ENCODE assay signal across 19 cellular contexts in the genomic region with DNA sequence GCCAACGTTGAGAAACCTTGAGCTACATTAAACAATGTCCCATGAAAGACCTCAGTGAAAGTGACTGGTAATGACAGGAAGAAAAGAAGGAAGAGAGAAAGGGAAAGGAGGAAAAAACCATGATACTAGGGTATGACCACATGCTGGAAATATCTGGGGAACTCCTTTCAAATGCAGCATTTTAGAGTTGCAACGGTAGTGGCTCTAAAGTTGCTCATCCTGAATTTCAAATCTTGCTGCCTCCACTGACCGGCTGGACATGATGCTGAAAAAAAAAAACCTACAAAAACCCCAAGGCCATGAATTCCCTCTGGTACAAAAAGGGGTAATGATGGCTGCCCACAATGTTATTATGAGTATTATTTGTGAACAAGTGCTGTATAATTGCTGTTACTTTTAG. TPM values are rescaled to one million over a fixed set of nuclear protein-coding genes. Genes with fewer than 3 reads are reported as not detected.
DNase-seq lines count a peak whose midpoint lies in the region; ATAC-seq and TF ChIP-seq lines count a peak whose summit lies in the region.
"Had no signal": no experiment of that assay in that cellular context is flagged by ENCODE, and none has a peak within 500 bp of the region (broad histone marks: within the 10 kb centered on the region; RNA-seq: fewer than 3 reads in every experiment).

No MANE protein-coding gene starts in this region.

- intact Hi-C loops in CD14-positive monocyte (cut with micrococcal nuclease) = loop anchor here in 1 of 2 donors (5.0 to 10.0 kb wide), 2 partner anchors 154 to 397 kb away; no protein-coding TSS in a partner anchor
- intact Hi-C loops in adrenal gland (cut with DNase I) = no loop called here
- intact Hi-C loops in activated CD8-positive, alpha-beta T cell treated with anti-CD3 and anti-CD28 coated beads for 36 hours (cut with micrococcal nuclease) = no loop called here

- peaks cover 91% of the 10 kb centered on the region for H3K4me1 Mint-ChIP-seq in CD14-positive monocyte
- H3K4me1 Mint-ChIP-seq in GM23338 = no peaks in the 10 kb centered on the region
- H3K4me1 Mint-ChIP-seq in activated CD8-positive, alpha-beta T cell treated with anti-CD3 and anti-CD28 coated beads for 36 hours (ENCODE audit: low read depth) = no peaks in the 10 kb centered on the region
- H3K4me1 Mint-ChIP-seq: CD4-positive, CD25-positive, alpha-beta regulatory T cell; CD8-positive, alpha-beta memory T cell; IgD-negative memory B cell had no signal

- H3K9me3 Mint-ChIP-seq in CD14-positive monocyte (peaks cover 1 to 12% (median 3%) of the 10 kb centered on the region in 7 donors), GM23338 (peaks cover 80% of the 10 kb centered on the region)
- peaks cover 23% of the 10 kb centered on the region for H3K9me3 Mint-ChIP-seq in activated CD8-positive, alpha-beta T cell treated with anti-CD3 and anti-CD28 coated beads for 36 hours

- H3K79me2 ChIP-seq in GM23338 (replicated peaks; ENCODE audit: insufficient read depth) = no peaks in the 10 kb centered on the region
- no peaks in the 10 kb centered on the region for H3K79me2 ChIP-seq in mesendoderm (ENCODE audit: control insufficient read depth, insufficient read depth, low read length)

- POLR2A ChIA-PET in activated CD8-positive, alpha-beta T cell treated with anti-CD3 and anti-CD28 coated beads for 36 hours (lab: Charles Lee) = no interaction called here

- no peaks in the 10 kb centered on the region for H3K36me3 ChIP-seq in GM23338 (ENCODE audit: insufficient read depth)
- H3K36me3 ChIP-seq in mesendoderm (ENCODE audit: control insufficient read depth, insufficient read depth, low read length) = no peaks in the 10 kb centered on the region
- no peaks in the 10 kb centered on the region for H3K36me3 ChIP-seq in adrenal gland (replicated peaks in 1 of 2)

- no peak overlapping the region for H3K4ac ChIP-seq in mesendoderm (ENCODE audit: low read depth, low read length)

- H3K27me3 Mint-ChIP-seq in CD14-positive monocyte (ENCODE audit: low read depth in 3 of 3) (peaks cover 0 to 8% (median 2%) of the 10 kb centered on the region in 3 donors), GM23338 (ENCODE audit: insufficient read depth, low read depth, poor library complexity) (peaks cover 3% of the 10 kb centered on the region)
- H3K27me3 Mint-ChIP-seq in activated CD8-positive, alpha-beta T cell treated with anti-CD3 and anti-CD28 coated beads for 36 hours = no peaks in the 10 kb centered on the region
- H3K27me3 Mint-ChIP-seq: IgD-negative memory B cell had no signal

- no peak overlapping the region for H3K4me3 ChIP-seq in GM23338
- H3K4me3 ChIP-seq in mesendoderm (ENCODE audit: low read length) = no peak overlapping the region
- no peak overlapping the region for H3K4me3 ChIP-seq in adrenal gland
- H3K4me3 ChIP-seq: BLaER1, GM23248 had no signal

- H2AK5ac ChIP-seq in mesendoderm (ENCODE audit: low read length) = no peak overlapping the region

- H3K4me2 ChIP-seq in GM23338 (peak overlapping the region; percentile 58; the same call in 1 of the 2 replicates), mesendoderm (ENCODE audit: low read length) (no peak overlapping the region)
- H3K4me2 ChIP-seq: BLaER1 had no signal

- peak overlapping the region; percentile 56; the same call in 1 of the 2 replicates for H2AFZ ChIP-seq in GM23338
- H2AFZ ChIP-seq: GM23248 had no signal

- H3K4me3 Mint-ChIP-seq in CD14-positive monocyte = no peak overlapping the region
- H3K4me3 Mint-ChIP-seq in GM23338 = no peak overlapping the region
- no peak overlapping the region for H3K4me3 Mint-ChIP-seq in activated CD8-positive, alpha-beta T cell treated with anti-CD3 and anti-CD28 coated beads for 36 hours
- H3K4me3 Mint-ChIP-seq: CD4-positive, CD25-positive, alpha-beta regulatory T cell; CD8-positive, alpha-beta memory T cell; IgD-negative memory B cell had no signal

- H3K23ac ChIP-seq in mesendoderm (ENCODE audit: low read length) = no peak overlapping the region

- H3K79me1 ChIP-seq in mesendoderm (ENCODE audit: low read length) = no peaks in the 10 kb centered on the region

- H3F3A ChIP-seq in GM23338 (replicated peaks; ENCODE audit: low read depth) = no peaks in the 10 kb centered on the region

- H3K27me3 ChIP-seq in GM23338 (ENCODE audit: insufficient read depth) (no peaks in the 10 kb centered on the region), mesendoderm (ENCODE audit: insufficient read depth, low read length, poor library complexity) (no peaks in the 10 kb centered on the region), adrenal gland (no peaks in the 10 kb centered on the region)
- H3K27me3 ChIP-seq: BLaER1 had no signal

- no peaks in the 10 kb centered on the region for H4K20me1 ChIP-seq in GM23338 (replicated peaks; ENCODE audit: insufficient read depth)
- H4K20me1 ChIP-seq: BLaER1 had no signal

- no peak overlapping the region for H3K18ac ChIP-seq in mesendoderm (ENCODE audit: low read length)

- H3K4me1 ChIP-seq in GM23338 (ENCODE audit: insufficient read depth) (peaks cover 9% of the 10 kb centered on the region; the same call in 1 of the 2 replicates), mesendoderm (ENCODE audit: control insufficient read depth, low read depth, low read length) (no peaks in the 10 kb centered on the region), adrenal gland (replicated peaks in 1 of 2) (peaks cover 0 to 4% of the 10 kb centered on the region in 2 donors)

- H4K5ac ChIP-seq in mesendoderm (ENCODE audit: low read length) = no peak overlapping the region

- H3K9me3 ChIP-seq in adrenal gland (replicated peaks in 1 of 3) = no peaks in the 10 kb centered on the region

- H3K9ac ChIP-seq in mesendoderm (ENCODE audit: low read length) = no peak overlapping the region
- H3K9ac ChIP-seq: BLaER1, GM23248 had no signal

- peaks cover 15 to 22% of the 10 kb centered on the region in 2 donors for H3K36me3 Mint-ChIP-seq in CD14-positive monocyte
- H3K36me3 Mint-ChIP-seq in GM23338 (ENCODE audit: low read depth) = peaks cover 30% of the 10 kb centered on the region; the same call in 2 of the 3 replicates
- H3K36me3 Mint-ChIP-seq in activated CD8-positive, alpha-beta T cell treated with anti-CD3 and anti-CD28 coated beads for 36 hours (ENCODE audit: low read depth) = no peaks in the 10 kb centered on the region
- H3K36me3 Mint-ChIP-seq: CD8-positive, alpha-beta memory T cell; IgD-negative memory B cell had no signal

- H3K27ac ChIP-seq in GM23338 (ENCODE audit: low read depth) (no peak overlapping the region), mesendoderm (ENCODE audit: low read depth, low read length) (no peak overlapping the region), adrenal gland (peak overlapping the region in 1 of 5 donors; percentile 62)
- H3K27ac ChIP-seq: BLaER1, GM23248 had no signal

- no peak overlapping the region for H3K56ac ChIP-seq in mesendoderm (ENCODE audit: low read length)

- TF ChIP-seq POLR2A in adrenal gland (IDR thresholded peaks at IDR 0.05) = no peak

- ATAC-seq in GM23338 = no peak
- ATAC-seq in activated CD8-positive, alpha-beta T cell treated with anti-CD3 and anti-CD28 coated beads for 36 hours = no peak

- H3K9me2 ChIP-seq in GM23338 (ENCODE audit: insufficient read depth) = peaks cover 30% of the 10 kb centered on the region

- H2BK120ac ChIP-seq in mesendoderm (ENCODE audit: low read depth, low read length) = no peak overlapping the region

- DNase-seq in CD14-positive monocyte (ENCODE audit: low spot score) (no peak), GM23338 (ENCODE audit: low spot score) (no peak), astrocyte of the hippocampus (ENCODE audit: low read depth, low spot score) (peak; percentile 2), mesendoderm (peak; percentile 26), DMS153 treated with DMSO at 0.1 percent for 48 hours (lab: John Stamatoyannopoulos, UW; ENCODE audit: unreplicated experiment) (no peak), adrenal gland (no peak)
- DNase-seq in activated CD8-positive, alpha-beta T cell treated with anti-CD3 and anti-CD28 coated beads for 36 hours = no peak
- DNase-seq: 8988T; CD4-positive, CD25-positive, alpha-beta regulatory T cell; CD8-positive, alpha-beta memory T cell; COR-L47; DMS 273 treated with DMSO at 0.1 percent for 48 hours; GDM1; GM23248; HCEC 1CT had no signal

- H2BK15ac ChIP-seq in mesendoderm (replicated peaks; ENCODE audit: low read depth) = no peak overlapping the region

- no peak overlapping the region for H4K8ac ChIP-seq in mesendoderm (ENCODE audit: low read depth, low read length)

- no peak overlapping the region for H2BK5ac ChIP-seq in mesendoderm (ENCODE audit: low read length)

- TF ChIP-seq CTCF in CD14-positive monocyte (IDR thresholded peaks at IDR 0.05) (no peak), GM23338 (conservative IDR thresholded peaks at IDR 0.05; ENCODE audit: low read depth in 2 of 2) (no peak), adrenal gland (IDR thresholded peaks at IDR 0.05) (no peak)
- no peak for TF ChIP-seq CTCF in activated CD8-positive, alpha-beta T cell treated with anti-CD3 and anti-CD28 coated beads for 36 hours (IDR thresholded peaks at IDR 0.05)

- CTCF ChIA-PET in activated CD8-positive, alpha-beta T cell treated with anti-CD3 and anti-CD28 coated beads for 36 hours (lab: Charles Lee) = no interaction called here

- H3K27ac Mint-ChIP-seq in CD14-positive monocyte = peak overlapping the region; percentile 97 to 99 (median 98)
- no peak overlapping the region for H3K27ac Mint-ChIP-seq in GM23338
- H3K27ac Mint-ChIP-seq in activated CD8-positive, alpha-beta T cell treated with anti-CD3 and anti-CD28 coated beads for 36 hours = no peak overlapping the region
- H3K27ac Mint-ChIP-seq: CD4-positive, CD25-positive, alpha-beta regulatory T cell; CD8-positive, alpha-beta memory T cell; IgD-negative memory B cell had no signal

- no CpG with 5 or more reads among the region's 3 CpGs for WGBS in mesendoderm (ENCODE audit: extremely low coverage, insufficient coverage, low lambda C conversion rate)
- 61 to 69% (median 66%) methylated on average over 3 of the region's 3 CpGs for WGBS in adrenal gland, 4 donors

TF ChIP-seq in GM23338, 12 proteins besides CTCF, POLR2A, EP300 and RAD21:
- no peak for TF ChIP-seq EZH2 (IDR thresholded peaks at IDR 0.05; ENCODE audit: low read depth, unreplicated experiment)

RNA-seq across cellular contexts. Expression of gene FPR3, which starts 26.6 kb away (rescaled TPM):
- polyA plus RNA-seq in CD14-positive monocyte = 1 to 10 TPM; 3.5 to 3.8 TPM
- not detected in 2 replicates for total RNA-seq in GM23338 (2014; rRNA removed; shearing (Covaris generic))
- 0.16 TPM in 1 of 2 replicates, not detected in the other for polyA plus RNA-seq in GM23338 (2016; fragmentation: Nextera tagmentation; extraction: Ambion mirVana)
- 0.01 TPM for polyA plus RNA-seq in mesendoderm (2013, experiment 1 of 2)
- not detected for polyA plus RNA-seq in mesendoderm (2013, experiment 2 of 2)
- 10 to 100 TPM in 7 of 8 donors, 1 to 10 TPM in 1; 5.0 to 33.8 (median 24.6) TPM for total RNA-seq in adrenal gland
- polyA plus RNA-seq in adrenal gland = 10 to 100 TPM in 1 of 3 donors, 1 to 10 TPM in 2; 4.3 to 16.1 (median 5.1) TPM
- total RNA-seq in activated CD8-positive, alpha-beta T cell treated with anti-CD3 and anti-CD28 coated beads for 36 hours = not detected
- total RNA-seq: A673; CD4-positive, CD25-positive, alpha-beta regulatory T cell; GM23248 had no signal
- polyA plus RNA-seq: AG04450; CD4-positive, CD25-positive, alpha-beta regulatory T cell; CD8-positive, alpha-beta memory T cell; GM23248; IgD-negative memory B cell had no signal

Comparison
In these comparisons a context has a peak if more than half of its experiments do, and no peak if none do; other contexts are left out.
1. DNase-seq: peak in astrocyte of the hippocampus (single experiment) and mesendoderm (single experiment); none in CD14-positive monocyte (single experiment), GM23338 (single experiment), DMS153 treated with DMSO at 0.1 percent for 48 hours (single experiment), adrenal gland (0 of 7) and activated CD8-positive, alpha-beta T cell treated with anti-CD3 and anti-CD28 coated beads for 36 hours (single experiment).
2. H3K27ac Mint-ChIP-seq: peak in CD14-positive monocyte (7 of 7); none in GM23338 (single experiment) and activated CD8-positive, alpha-beta T cell treated with anti-CD3 and anti-CD28 coated beads for 36 hours (single experiment).